Comparison of ENCODE assay signal across 10 cellular contexts in genomic region chr2:197356136-197356535, GRCh38. TPM values are rescaled to one million over a fixed set of nuclear protein-coding genes. Genes with fewer than 3 reads are reported as not detected.
A peak's percentile ranks its signal among the peaks of the same experiment; 100 is the strongest.
DNase-seq lines count a peak whose midpoint lies in the region; ATAC-seq, FAIRE-seq and TF ChIP-seq lines count a peak whose summit lies in the region.
"Had no signal": no experiment of that assay in that cellular context is flagged by ENCODE, and none has a peak within 500 bp of the region (broad histone marks: within the 10 kb centered on the region; RNA-seq: fewer than 3 reads in every experiment).

No MANE protein-coding gene starts in this region.

- H3K36me3 ChIP-seq in Panc1 (ENCODE audit: control insufficient read depth, insufficient read depth, low read length) (no peaks in the 10 kb centered on the region), kidney (ENCODE audit: control insufficient read depth in 1 of 2, insufficient read depth in 2 of 2, low read length in 2 of 2) (no peaks in the 10 kb centered on the region)
- H3K36me3 ChIP-seq: left lung had no signal

- H3K9ac ChIP-seq in kidney (ENCODE audit: low read length in 2 of 2) = no peak overlapping the region

- in situ Hi-C loops in Panc1 (cut with HindIII; ENCODE audit: low pct_unique_long_range_greater_than_20kb, low sequenced_read_pairs) = no loop called here

- no peaks in the 10 kb centered on the region for H3K27me3 ChIP-seq in Panc1 (ENCODE audit: control insufficient read depth, insufficient read depth, low read length)
- H3K27me3 ChIP-seq: left lung had no signal

- DNase-seq in 8988T = peak; percentile 32
- peak; percentile 3 for DNase-seq in DMS114 treated with DMSO at 0.1 percent for 48 hours (lab: John Stamatoyannopoulos, UW; ENCODE audit: unreplicated experiment)
- DNase-seq in Panc1 (ENCODE audit: low read depth, low spot score) = no peak
- no peak for DNase-seq in epithelial cell of proximal tubule (ENCODE audit: low read depth)
- DNase-seq in cerebellum (ENCODE audit: low spot score) = no peak
- DNase-seq in NCI-H526 treated with DMSO at 0.1 percent for 48 hours (lab: John Stamatoyannopoulos, UW) = no peak
- no peak for DNase-seq in kidney
- DNase-seq: activated naive CD8-positive, alpha-beta T cell treated with anti-CD3 and anti-CD28 coated beads, Interleukin-2, amount 10 ng/mL, durations not matched to agents 7 days and 5 days; left lung had no signal

- CTCF ChIA-PET in Panc1 (lab: Charles Lee) = interaction anchor here (0.5 kb wide), 3 partner anchors 9 to 769 kb away, joined by 3 to 4 read pairs (median 3); no protein-coding TSS in a partner anchor

- FAIRE-seq in kidney (lab: Jason Lieb, UNC) = no peak

- no TSS peak for BruUV-seq in Panc1 (replicated peaks; lab: Mats Ljungman, UMichigan)

- no peak overlapping the region for H3K4me3 ChIP-seq in Panc1 (ENCODE audit: low read depth in 2 of 2, low read length in 2 of 2)
- H3K4me3 ChIP-seq in epithelial cell of proximal tubule (ENCODE audit: low read depth, low read length) = no peak overlapping the region
- H3K4me3 ChIP-seq in kidney (ENCODE audit: low read length in 2 of 2) = no peak overlapping the region
- H3K4me3 ChIP-seq: left lung had no signal

- H3K9me3 ChIP-seq in Panc1 (ENCODE audit: control insufficient read depth, insufficient read depth, low read depth, low read length) = no peaks in the 10 kb centered on the region
- no peaks in the 10 kb centered on the region for H3K9me3 ChIP-seq in kidney (ENCODE audit: control insufficient read depth in 1 of 2, low read length in 2 of 2)
- H3K9me3 ChIP-seq: left lung had no signal

- ATAC-seq in Panc1 (no peak), HG03039 (IDR thresholded peaks at IDR 0.05; ENCODE audit: unreplicated experiment) (no peak)
- ATAC-seq: left lung had no signal

- H3K4me1 ChIP-seq in Panc1 (ENCODE audit: control insufficient read depth, insufficient read depth, low read length) (no peaks in the 10 kb centered on the region), kidney (ENCODE audit: control insufficient read depth in 1 of 2, insufficient read depth in 1 of 2, low read depth in 1 of 2, low read length in 2 of 2) (no peaks in the 10 kb centered on the region)
- H3K4me1 ChIP-seq: left lung had no signal

- TF ChIP-seq CTCF in Panc1 (IDR thresholded peaks at IDR 0.05) (peak; percentile 62), epithelial cell of proximal tubule (conservative IDR thresholded peaks at IDR 0.05; ENCODE audit: low read depth, low read length) (peak; percentile 48), kidney (IDR thresholded peaks at IDR 0.05; ENCODE audit: borderline replicate concordance, extremely low read depth, insufficient read depth) (no peak)

- POLR2A ChIA-PET in Panc1 (lab: Charles Lee) = no interaction called here

- intact Hi-C loops in Panc1 (cut with micrococcal nuclease; ENCODE audit: unreplicated experiment) = no loop called here
- intact Hi-C loops in kidney (cut with DNase I) = no loop called here

- H3K27ac ChIP-seq in Panc1 (ENCODE audit: low read length) = no peak overlapping the region
- no peak overlapping the region for H3K27ac ChIP-seq in kidney (ENCODE audit: low read depth in 2 of 2, low read length in 2 of 2)
- H3K27ac ChIP-seq: left lung had no signal

RNA-seq across cellular contexts. Expression of gene ANKRD44, which starts 45.6 kb away (rescaled TPM):
- total RNA-seq in Panc1 (2021; ENCODE audit: unreplicated experiment) (7.8 TPM), epithelial cell of proximal tubule (1.7 and 4.2 TPM in 2 replicates), cerebellum (84.9 TPM), kidney (39.2 TPM)
- polyA plus RNA-seq in Panc1 (2012; ENCODE audit: insufficient read length) = 5.2 TPM
- polyA plus RNA-seq in kidney (ENCODE audit: insufficient read depth, low read depth, low replicate concordance) = 2.2 TPM

Comparison
In these comparisons a context has a peak if more than half of its experiments do, and no peak if none do; other contexts are left out.
1. DNase-seq: peak in 8988T (single experiment) and DMS114 treated with DMSO at 0.1 percent for 48 hours (single experiment); none in Panc1 (single experiment), epithelial cell of proximal tubule (single experiment), cerebellum (single experiment), NCI-H526 treated with DMSO at 0.1 percent for 48 hours (single experiment) and kidney (single experiment).